Comparison of ENCODE assay signal across 27 cellular contexts in the genomic region with DNA sequence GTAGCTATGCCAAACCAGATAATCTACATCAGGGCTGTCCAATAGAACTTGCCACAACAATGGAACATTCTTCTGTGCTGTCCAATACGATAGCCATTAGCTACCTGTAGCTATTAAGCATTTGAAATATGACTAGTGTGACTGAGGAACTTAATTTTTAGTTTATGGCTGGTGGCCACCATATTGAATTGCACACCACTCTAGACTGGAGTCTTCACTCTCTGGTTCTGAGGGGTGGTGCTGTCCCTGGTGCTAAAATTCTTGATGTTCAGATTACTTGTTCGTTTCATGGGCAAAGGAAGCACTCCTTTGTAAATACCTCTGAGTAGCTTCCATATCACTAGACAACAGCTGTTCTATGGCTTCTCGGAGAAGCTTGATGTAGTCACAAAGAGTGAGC.
"Had no signal": no experiment of that assay in that cellular context is flagged by ENCODE, and none has a peak within 500 bp of the region (broad histone marks: within the 10 kb centered on the region; RNA-seq: fewer than 3 reads in every experiment).

No MANE protein-coding gene starts in this region.

- H3K27me3 ChIP-seq: foreskin keratinocyte, neutrophil, ovary, testis had no signal

- H3K27ac ChIP-seq: breast epithelium, esophagus muscularis mucosa, foreskin keratinocyte, heart right ventricle, neutrophil, ovary, skin epidermis, testis had no signal

- H3K4me1 ChIP-seq: breast epithelium, esophagus muscularis mucosa, foreskin keratinocyte, heart right ventricle, testis had no signal

- H3K4me1 Mint-ChIP-seq: activated CD4-positive, alpha-beta T cell treated with anti-CD3 and anti-CD28 coated beads, Interleukin-2, amount 10 ng/mL, durations not matched to agents 24 days and 14 days; activated naive CD4-positive, alpha-beta T cell treated with anti-CD3 and anti-CD28 coated beads, Interleukin-2, amount 50 U/mL, for 24 hours; activated naive CD8-positive, alpha-beta T cell treated with anti-CD3 and anti-CD28 coated beads, Interleukin-2, amount 50 U/mL, for 24 hours; activated T-helper 17 cell treated with anti-CD3 and anti-CD28 coated beads, Interleukin-2, amount 50 U/mL, for 72 hours; nephron had no signal

- DNase-seq: activated CD4-positive, alpha-beta memory T cell treated with anti-CD3 and anti-CD28 coated beads for 36 hours; activated CD4-positive, alpha-beta T cell treated with anti-CD3 and anti-CD28 coated beads, Interleukin-2, amount 10 ng/mL, durations not matched to agents 24 days and 14 days; activated CD4-positive, CD25-positive, alpha-beta regulatory T cell treated with anti-CD3 and anti-CD28 coated beads, Interleukin-2, amount 50 U/mL, for 72 hours; activated CD8-positive, alpha-beta memory T cell treated with anti-CD3 and anti-CD28 coated beads, Interleukin-2, amount 50 U/mL, for 4 hours; activated naive CD8-positive, alpha-beta T cell treated with anti-CD3 and anti-CD28 coated beads, Interleukin-2, amount 50 U/mL, for 24 hours; activated T-cell treated with anti-CD3 and anti-CD28 coated beads, Interleukin-2, amount 50 U/mL, for 1 hour; amygdala; central memory CD4-positive, alpha-beta T cell; foreskin keratinocyte; heart right ventricle; left ventricle myocardium superior; ovary; stimulated activated CD4-positive, alpha-beta T cell treated with anti-CD3 and anti-CD28 coated beads, Interleukin-12 subunit alpha, Interleukin-12 subunit beta, amount 100 ng/mL, for 4 hours; stimulated activated CD4-positive, alpha-beta T cell treated with anti-CD3 and anti-CD28 coated beads, Interleukin-4, amount 100 ng/mL, for 1 hour; stimulated activated naive CD8-positive, alpha-beta T cell treated with anti-CD3 and anti-CD28 coated beads, Interleukin-15, Interleukin-2, amounts not matched to agents 100 U/mL and 50 U/mL, for 24 hours; testis; trophoblast cell had no signal

- H3K27me3 Mint-ChIP-seq: activated CD4-positive, alpha-beta memory T cell treated with anti-CD3 and anti-CD28 coated beads for 36 hours; activated CD4-positive, alpha-beta T cell treated with anti-CD3 and anti-CD28 coated beads, Interleukin-2, amount 10 ng/mL, durations not matched to agents 24 days and 14 days; activated naive CD8-positive, alpha-beta T cell treated with anti-CD3 and anti-CD28 coated beads, Interleukin-2, amount 50 U/mL, for 24 hours had no signal

- ATAC-seq: activated naive CD8-positive, alpha-beta T cell treated with anti-CD3 and anti-CD28 coated beads, Interleukin-2, amount 50 U/mL, for 24 hours; activated T-helper 17 cell treated with anti-CD3 and anti-CD28 coated beads, Interleukin-2, amount 50 U/mL, for 72 hours; foreskin keratinocyte; heart right ventricle; left ventricle myocardium superior; sciatic nerve; stimulated activated naive CD8-positive, alpha-beta T cell treated with anti-CD3 and anti-CD28 coated beads, Interleukin-15, Interleukin-2, amounts not matched to agents 100 U/mL and 50 U/mL, for 24 hours had no signal

- H3K4me3 ChIP-seq: breast epithelium, esophagus muscularis mucosa, heart right ventricle, ovary, skin epidermis, testis had no signal

- H3K9me3 Mint-ChIP-seq: activated CD4-positive, alpha-beta memory T cell treated with anti-CD3 and anti-CD28 coated beads for 36 hours; activated CD4-positive, alpha-beta T cell treated with anti-CD3 and anti-CD28 coated beads, Interleukin-2, amount 10 ng/mL, durations not matched to agents 24 days and 14 days; activated naive CD4-positive, alpha-beta T cell treated with anti-CD3 and anti-CD28 coated beads, Interleukin-2, amount 50 U/mL, for 24 hours; activated T-helper 17 cell treated with anti-CD3 and anti-CD28 coated beads, Interleukin-2, amount 50 U/mL, for 72 hours; nephron had no signal

- H3K4me3 Mint-ChIP-seq: activated CD4-positive, alpha-beta memory T cell treated with anti-CD3 and anti-CD28 coated beads for 36 hours; activated CD4-positive, alpha-beta T cell treated with anti-CD3 and anti-CD28 coated beads, Interleukin-2, amount 10 ng/mL, durations not matched to agents 24 days and 14 days; activated naive CD4-positive, alpha-beta T cell treated with anti-CD3 and anti-CD28 coated beads, Interleukin-2, amount 50 U/mL, for 24 hours; activated naive CD8-positive, alpha-beta T cell treated with anti-CD3 and anti-CD28 coated beads, Interleukin-2, amount 50 U/mL, for 24 hours; activated T-helper 17 cell treated with anti-CD3 and anti-CD28 coated beads, Interleukin-2, amount 50 U/mL, for 72 hours; nephron had no signal

- H3K36me3 ChIP-seq: breast epithelium, esophagus muscularis mucosa, heart right ventricle, neutrophil, ovary had no signal

- FAIRE-seq: urothelium cell line had no signal

- H3K9me3 ChIP-seq: breast epithelium, esophagus muscularis mucosa, heart right ventricle, neutrophil, ovary, testis had no signal

- H3K27ac Mint-ChIP-seq: activated CD4-positive, alpha-beta memory T cell treated with anti-CD3 and anti-CD28 coated beads for 36 hours; activated CD4-positive, alpha-beta T cell treated with anti-CD3 and anti-CD28 coated beads, Interleukin-2, amount 10 ng/mL, durations not matched to agents 24 days and 14 days; activated naive CD4-positive, alpha-beta T cell treated with anti-CD3 and anti-CD28 coated beads, Interleukin-2, amount 50 U/mL, for 24 hours; activated naive CD8-positive, alpha-beta T cell treated with anti-CD3 and anti-CD28 coated beads, Interleukin-2, amount 50 U/mL, for 24 hours; activated T-helper 17 cell treated with anti-CD3 and anti-CD28 coated beads, Interleukin-2, amount 50 U/mL, for 72 hours; nephron; progenitor cell of endocrine pancreas had no signal

- H3K36me3 Mint-ChIP-seq: activated CD4-positive, alpha-beta memory T cell treated with anti-CD3 and anti-CD28 coated beads for 36 hours; activated naive CD4-positive, alpha-beta T cell treated with anti-CD3 and anti-CD28 coated beads, Interleukin-2, amount 50 U/mL, for 24 hours had no signal
